ENCODE assay signal across 8 cellular contexts in genomic region chr15:64387562-64388168, GRCh38. TPM values are rescaled to one million over a fixed set of nuclear protein-coding genes. Genes with fewer than 3 reads are reported as not detected.
A peak's percentile ranks its signal among the peaks of the same experiment; 100 is the strongest.
DNase-seq lines count a peak whose midpoint lies in the region; ATAC-seq and TF ChIP-seq lines count a peak whose summit lies in the region.

Gene TRIP4 (plus strand): TSS chr15:64387836. CDS start chr15:64387864, 28 bp downstream.

- in situ Hi-C loops in GM13977 (cut with MboI; ENCODE audit: low pct_unique_long_range_greater_than_20kb, low sequenced_read_pairs, unreplicated experiment), result no loop called here

- intact Hi-C loops in ascending aorta (cut with DNase I) (loop anchor here (1.0 to 10.0 kb wide), 3 partner anchors 73 to 293 kb away; partner anchors contain the start of genes CIAO2A, PPIB, SNX1 and ZNF609), aorta (cut with DNase I) (loop anchor here in 1 of 2 donors (10.0 kb wide), 1 partner anchor 223 kb away; the partner anchor contains the start of gene PPIB)

- 0% methylated on average over 35 of the region's 35 CpGs for WGBS in aorta, 2 donors

- peak within 1 kb of the TSS; percentile 90 for H3K27ac Mint-ChIP-seq in T-helper 2 cell treated with Interferon-gamma antibody and Interleukin-4, amounts not matched to agents 5 μg/mL and 100 μg/mL, for 36 hours

- H3K9ac ChIP-seq in rectal smooth muscle tissue (ENCODE audit: low read length), result peak within 1 kb of the TSS; percentile 81

- DNase-seq in GM13977 (ENCODE audit: low spot score), result peak; percentile 92
- DNase-seq in NCI-H187 (lab: John Stamatoyannopoulos, UW), result peak; percentile 71 to 77
- peak; percentile 95 for DNase-seq in T-helper 2 cell treated with Interferon-gamma antibody and Interleukin-4, amounts not matched to agents 5 μg/mL and 100 μg/mL, for 36 hours (ENCODE audit: low spot score)
- DNase-seq in ascending aorta (ENCODE audit: low spot score in 2 of 2), result peak; percentile 73 to 97
- DNase-seq in hepatic stellate cell (ENCODE audit: low spot score), result peak; percentile 92
- peak; percentile 98 for DNase-seq in aorta

- H3K4me1 Mint-ChIP-seq in T-helper 2 cell treated with Interferon-gamma antibody and Interleukin-4, amounts not matched to agents 5 μg/mL and 100 μg/mL, for 36 hours (ENCODE audit: low read depth), result peaks cover 18% of the 10 kb centered on the region

- H3K36me3 ChIP-seq in ascending aorta (peaks cover under 1 to 3% of the 10 kb centered on the region in 2 donors), rectal smooth muscle tissue (ENCODE audit: control insufficient read depth, insufficient read depth, low read length) (no peaks in the 10 kb centered on the region), aorta (ENCODE audit: control insufficient read depth in 1 of 2, insufficient read depth in 2 of 2, low read length in 1 of 2) (no peaks in the 10 kb centered on the region)

- H3K4me3 ChIP-seq in ascending aorta (peak within 1 kb of the TSS; percentile 66 to 73), rectal smooth muscle tissue (ENCODE audit: low read length) (peak within 1 kb of the TSS; percentile 97), aorta (ENCODE audit: low read length in 2 of 2) (peak within 1 kb of the TSS; percentile 76 to 81)

- TF ChIP-seq CTCF in GM13977 (IDR thresholded peaks at IDR 0.05; ENCODE audit: extremely low read depth, insufficient read depth, missing control alignments), result peak; percentile 31
- TF ChIP-seq CTCF in ascending aorta (IDR thresholded peaks at IDR 0.05), result peak in 1 of 3 experiments; percentile 2

- H3K27ac ChIP-seq in ascending aorta (peak within 1 kb of the TSS; percentile 64 to 71), rectal smooth muscle tissue (ENCODE audit: low read depth, low read length) (peak within 1 kb of the TSS; percentile 73), aorta (ENCODE audit: low read depth in 1 of 2, low read length in 2 of 2) (peak within 1 kb of the TSS in 1 of 2 donors; percentile 42)

- H3K9me3 ChIP-seq in ascending aorta, result no peaks in the 10 kb centered on the region
- H3K9me3 ChIP-seq in aorta (ENCODE audit: control insufficient read depth, low read length), result no peaks in the 10 kb centered on the region

- H3K9me3 Mint-ChIP-seq in T-helper 2 cell treated with Interferon-gamma antibody and Interleukin-4, amounts not matched to agents 5 μg/mL and 100 μg/mL, for 36 hours, result no peaks in the 10 kb centered on the region

- peak within 1 kb of the TSS; percentile 97 for H3K4me3 Mint-ChIP-seq in T-helper 2 cell treated with Interferon-gamma antibody and Interleukin-4, amounts not matched to agents 5 μg/mL and 100 μg/mL, for 36 hours

- peak; percentile 96 for ATAC-seq in HG02884 (IDR thresholded peaks at IDR 0.05; ENCODE audit: unreplicated experiment)
- peak; percentile 99 for ATAC-seq in aorta (ENCODE audit: low FRiP score)

- H3K4me1 ChIP-seq in ascending aorta, result peaks cover 0 to 4% of the 10 kb centered on the region in 2 donors
- H3K4me1 ChIP-seq in rectal smooth muscle tissue (ENCODE audit: control insufficient read depth, insufficient read depth, low read length), result peaks cover 4% of the 10 kb centered on the region
- peaks cover 0 to 3% of the 10 kb centered on the region in 2 donors for H3K4me1 ChIP-seq in aorta (ENCODE audit: control insufficient read depth in 1 of 2, insufficient read depth in 2 of 2, low read length in 2 of 2)

- H3K27me3 ChIP-seq in ascending aorta (no peaks in the 10 kb centered on the region), rectal smooth muscle tissue (ENCODE audit: control insufficient read depth, insufficient read depth, low read length) (no peaks in the 10 kb centered on the region), aorta (ENCODE audit: control insufficient read depth in 1 of 2, insufficient read depth in 2 of 2, low read length in 1 of 2) (no peaks in the 10 kb centered on the region)

- peaks cover 12% of the 10 kb centered on the region for H3K36me3 Mint-ChIP-seq in T-helper 2 cell treated with Interferon-gamma antibody and Interleukin-4, amounts not matched to agents 5 μg/mL and 100 μg/mL, for 36 hours (ENCODE audit: low read depth)

- no peaks in the 10 kb centered on the region for H3K27me3 Mint-ChIP-seq in T-helper 2 cell treated with Interferon-gamma antibody and Interleukin-4, amounts not matched to agents 5 μg/mL and 100 μg/mL, for 36 hours (ENCODE audit: low read depth)

RNA-seq across cellular contexts. Expression of gene TRIP4, which starts in this region (rescaled TPM):
- total RNA-seq in ascending aorta (5.6 TPM), aorta (10 to 100 TPM; 26.0 to 27.6 TPM)
- 10 to 100 TPM; 23.3 to 31.2 TPM for polyA plus RNA-seq in aorta
